In the genomic region with DNA sequence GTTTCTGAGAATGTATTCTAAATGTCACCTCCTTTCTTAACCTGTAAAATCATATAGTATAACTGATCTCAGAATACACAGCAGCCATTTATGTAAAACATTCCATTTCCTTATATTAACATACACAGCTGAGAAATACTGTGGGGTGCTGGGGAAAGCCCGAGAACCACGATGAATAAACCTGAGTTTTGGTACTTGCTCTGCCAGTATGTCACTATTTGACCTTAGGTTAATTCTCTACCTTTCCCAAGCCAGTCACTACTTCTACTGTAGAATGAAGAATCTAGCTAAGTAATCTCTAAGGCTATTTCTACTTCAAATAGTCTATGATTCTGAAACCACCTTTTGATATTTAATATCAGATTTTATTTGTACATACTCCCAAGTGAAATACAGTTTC, we compare ENCODE assay signal across 1 cellular context.
TF ChIP-seq lines count a peak whose summit lies in the region.

No MANE protein-coding gene starts in this region.

TF ChIP-seq in IMR-90, 13 proteins besides CTCF, POLR2A, EP300 and RAD21 (continued from another document):
- TF ChIP-seq, protein P1, sequence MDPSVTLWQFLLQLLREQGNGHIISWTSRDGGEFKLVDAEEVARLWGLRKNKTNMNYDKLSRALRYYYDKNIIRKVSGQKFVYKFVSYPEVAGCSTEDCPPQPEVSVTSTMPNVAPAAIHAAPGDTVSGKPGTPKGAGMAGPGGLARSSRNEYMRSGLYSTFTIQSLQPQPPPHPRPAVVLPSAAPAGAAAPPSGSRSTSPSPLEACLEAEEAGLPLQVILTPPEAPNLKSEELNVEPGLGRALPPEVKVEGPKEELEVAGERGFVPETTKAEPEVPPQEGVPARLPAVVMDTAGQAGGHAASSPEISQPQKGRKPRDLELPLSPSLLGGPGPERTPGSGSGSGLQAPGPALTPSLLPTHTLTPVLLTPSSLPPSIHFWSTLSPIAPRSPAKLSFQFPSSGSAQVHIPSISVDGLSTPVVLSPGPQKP (IDR thresholded peaks at IDR 0.05; ENCODE audit: borderline replicate concordance, low read depth, low read length): no peak
